Comparison of ENCODE assay signal across 1 cellular context in genomic region chr9:109117856-109118801, GRCh38.
TF ChIP-seq lines count a peak whose summit lies in the region.

No MANE protein-coding gene starts in this region.

TF ChIP-seq in HEK293, 187 proteins besides CTCF, POLR2A, EP300 and RAD21 (continued from another document and continues in another):
- TF ChIP-seq, protein P1, sequence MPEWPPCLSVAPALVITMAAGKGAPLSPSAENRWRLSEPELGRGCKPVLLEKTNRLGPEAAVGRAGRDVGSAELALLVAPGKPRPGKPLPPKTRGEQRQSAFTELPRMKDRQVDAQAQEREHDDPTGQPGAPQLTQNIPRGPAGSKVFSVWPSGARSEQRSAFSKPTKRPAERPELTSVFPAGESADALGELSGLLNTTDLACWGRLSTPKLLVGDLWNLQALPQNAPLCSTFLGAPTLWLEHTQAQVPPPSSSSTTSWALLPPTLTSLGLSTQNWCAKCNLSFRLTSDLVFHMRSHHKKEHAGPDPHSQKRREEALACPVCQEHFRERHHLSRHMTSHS (tag by site-specific recombination; IDR thresholded peaks at IDR 0.05) = no peak
- TF ChIP-seq, protein P2, sequence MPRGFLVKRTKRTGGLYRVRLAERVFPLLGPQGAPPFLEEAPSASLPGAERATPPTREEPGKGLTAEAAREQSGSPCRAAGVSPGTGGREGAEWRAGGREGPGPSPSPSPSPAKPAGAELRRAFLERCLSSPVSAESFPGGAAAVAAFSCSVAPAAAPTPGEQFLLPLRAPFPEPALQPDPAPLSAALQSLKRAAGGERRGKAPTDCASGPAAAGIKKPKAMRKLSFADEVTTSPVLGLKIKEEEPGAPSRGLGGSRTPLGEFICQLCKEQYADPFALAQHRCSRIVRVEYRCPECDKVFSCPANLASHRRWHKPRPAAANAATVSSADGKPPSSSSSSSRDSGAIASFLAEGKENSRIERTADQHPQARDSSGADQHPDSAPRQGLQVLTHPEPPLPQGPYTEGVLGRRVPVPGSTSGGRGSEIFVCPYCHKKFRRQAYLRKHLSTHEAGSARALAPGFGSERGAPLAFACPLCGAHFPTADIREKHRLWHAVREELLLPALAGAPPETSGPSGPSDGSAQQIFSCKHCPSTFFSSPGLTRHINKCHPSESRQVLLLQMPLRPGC (tag by site-specific recombination; IDR thresholded peaks at IDR 0.05) = peak; percentile 82; the same call in 1 of the 2 replicates
- TF ChIP-seq ZNF830 (tag by site-specific recombination; IDR thresholded peaks at IDR 0.05; ENCODE audit: low read depth) = no peak
- no peak for TF ChIP-seq ZNF354C (tag by site-specific recombination; IDR thresholded peaks at IDR 0.05; ENCODE audit: borderline replicate concordance, low read depth)
- TF ChIP-seq ZNF521 (tag by site-specific recombination; IDR thresholded peaks at IDR 0.05) = no peak
- no peak for TF ChIP-seq ZNF266 (tag by site-specific recombination; IDR thresholded peaks at IDR 0.05; ENCODE audit: low read depth)
- peak; percentile 53; the same call in 1 of the 2 replicates for TF ChIP-seq FEZF1 (tag by site-specific recombination; IDR thresholded peaks at IDR 0.05)
- TF ChIP-seq KLF8 (tag by site-specific recombination; IDR thresholded peaks at IDR 0.05) = 0 out of 2 replicates have a peak, but pooled peaks have one; percentile 43
- TF ChIP-seq, protein P3, sequence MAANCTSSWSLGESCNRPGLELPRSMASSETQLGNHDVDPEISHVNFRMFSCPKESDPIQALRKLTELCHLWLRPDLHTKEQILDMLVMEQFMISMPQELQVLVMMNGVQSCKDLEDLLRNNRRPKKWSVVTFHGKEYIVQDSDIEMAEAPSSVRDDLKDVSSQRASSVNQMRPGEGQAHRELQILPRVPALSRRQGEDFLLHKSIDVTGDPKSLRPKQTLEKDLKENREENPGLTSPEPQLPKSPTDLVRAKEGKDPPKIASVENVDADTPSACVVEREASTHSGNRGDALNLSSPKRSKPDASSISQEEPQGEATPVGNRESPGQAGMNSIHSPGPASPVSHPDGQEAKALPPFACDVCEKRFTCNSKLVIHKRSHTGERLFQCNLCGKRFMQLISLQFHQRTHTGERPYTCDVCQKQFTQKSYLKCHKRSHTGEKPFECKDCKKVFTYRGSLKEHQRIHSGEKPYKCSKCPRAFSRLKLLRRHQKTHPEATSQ (tag by site-specific recombination; IDR thresholded peaks at IDR 0.05) = no peak
- no peak for TF ChIP-seq SP3 (tag by site-specific recombination; IDR thresholded peaks at IDR 0.05)
- TF ChIP-seq ZNF558 (tag by site-specific recombination; IDR thresholded peaks at IDR 0.05) = peak; percentile 13; the same call in 1 of the 2 replicates
- TF ChIP-seq WT1 (tag by site-specific recombination; IDR thresholded peaks at IDR 0.05) = 0 out of 2 replicates have a peak, but pooled peaks have one; percentile 26
- no peak for TF ChIP-seq ZNF280D (tag by site-specific recombination; IDR thresholded peaks at IDR 0.05)
- TF ChIP-seq ZNF324 (tag by site-specific recombination; IDR thresholded peaks at IDR 0.05) = peak; percentile 47; the same call in 1 of the 2 replicates
- TF ChIP-seq ZNF555 (tag by site-specific recombination; conservative IDR thresholded peaks at IDR 0.05) = no peak
- TF ChIP-seq ZSCAN18 (tag by site-specific recombination; IDR thresholded peaks at IDR 0.05) = no peak
- no peak for TF ChIP-seq ZNF837 (tag by site-specific recombination; IDR thresholded peaks at IDR 0.05)
- TF ChIP-seq, protein P4, sequence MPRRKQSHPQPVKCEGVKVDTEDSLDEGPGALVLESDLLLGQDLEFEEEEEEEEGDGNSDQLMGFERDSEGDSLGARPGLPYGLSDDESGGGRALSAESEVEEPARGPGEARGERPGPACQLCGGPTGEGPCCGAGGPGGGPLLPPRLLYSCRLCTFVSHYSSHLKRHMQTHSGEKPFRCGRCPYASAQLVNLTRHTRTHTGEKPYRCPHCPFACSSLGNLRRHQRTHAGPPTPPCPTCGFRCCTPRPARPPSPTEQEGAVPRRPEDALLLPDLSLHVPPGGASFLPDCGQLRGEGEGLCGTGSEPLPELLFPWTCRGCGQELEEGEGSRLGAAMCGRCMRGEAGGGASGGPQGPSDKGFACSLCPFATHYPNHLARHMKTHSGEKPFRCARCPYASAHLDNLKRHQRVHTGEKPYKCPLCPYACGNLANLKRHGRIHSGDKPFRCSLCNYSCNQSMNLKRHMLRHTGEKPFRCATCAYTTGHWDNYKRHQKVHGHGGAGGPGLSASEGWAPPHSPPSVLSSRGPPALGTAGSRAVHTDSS (tag by site-specific recombination; IDR thresholded peaks at IDR 0.05) = no peak
- TF ChIP-seq GLI2 (tag by site-specific recombination; IDR thresholded peaks at IDR 0.05; ENCODE audit: borderline replicate concordance, low read depth) = peak; percentile 32
- no peak for TF ChIP-seq ZNF121 (tag by site-specific recombination; IDR thresholded peaks at IDR 0.05)
- peak; percentile 72; the same call in 1 of the 2 replicates for TF ChIP-seq HIC1 (tag by site-specific recombination; IDR thresholded peaks at IDR 0.05)
- TF ChIP-seq ZNF311 (tag by site-specific recombination; IDR thresholded peaks at IDR 0.05; ENCODE audit: borderline replicate concordance) = no peak
- no peak for TF ChIP-seq ZNF350 (tag by site-specific recombination; IDR thresholded peaks at IDR 0.05)
- no peak; the same call in 1 of the 2 replicates for TF ChIP-seq SCRT1 (tag by site-specific recombination; IDR thresholded peaks at IDR 0.05; ENCODE audit: borderline replicate concordance)
- TF ChIP-seq ZNF223 (tag by site-specific recombination; IDR thresholded peaks at IDR 0.05) = no peak
- no peak for TF ChIP-seq PRDM1 (tag by site-specific recombination; IDR thresholded peaks at IDR 0.05)
- no peak for TF ChIP-seq ZNF561 (tag by site-specific recombination; IDR thresholded peaks at IDR 0.05; ENCODE audit: borderline replicate concordance)
- no peak for TF ChIP-seq ZNF585B (tag by site-specific recombination; IDR thresholded peaks at IDR 0.05)
- TF ChIP-seq ZNF366 (tag by site-specific recombination; conservative IDR thresholded peaks at IDR 0.05) = peak; percentile 91
- no peak for TF ChIP-seq ZNF621 (tag by site-specific recombination; IDR thresholded peaks at IDR 0.05)
- TF ChIP-seq ZBTB20 (tag by site-specific recombination; IDR thresholded peaks at IDR 0.05) = peak; percentile 59
- peak; percentile 80 for TF ChIP-seq ZEB2 (tag by site-specific recombination; IDR thresholded peaks at IDR 0.05)
- TF ChIP-seq KLF10 (tag by site-specific recombination; IDR thresholded peaks at IDR 0.05) = peak; percentile 63
- TF ChIP-seq ZNF701 (tag by site-specific recombination; IDR thresholded peaks at IDR 0.05) = no peak
- TF ChIP-seq, protein P5, sequence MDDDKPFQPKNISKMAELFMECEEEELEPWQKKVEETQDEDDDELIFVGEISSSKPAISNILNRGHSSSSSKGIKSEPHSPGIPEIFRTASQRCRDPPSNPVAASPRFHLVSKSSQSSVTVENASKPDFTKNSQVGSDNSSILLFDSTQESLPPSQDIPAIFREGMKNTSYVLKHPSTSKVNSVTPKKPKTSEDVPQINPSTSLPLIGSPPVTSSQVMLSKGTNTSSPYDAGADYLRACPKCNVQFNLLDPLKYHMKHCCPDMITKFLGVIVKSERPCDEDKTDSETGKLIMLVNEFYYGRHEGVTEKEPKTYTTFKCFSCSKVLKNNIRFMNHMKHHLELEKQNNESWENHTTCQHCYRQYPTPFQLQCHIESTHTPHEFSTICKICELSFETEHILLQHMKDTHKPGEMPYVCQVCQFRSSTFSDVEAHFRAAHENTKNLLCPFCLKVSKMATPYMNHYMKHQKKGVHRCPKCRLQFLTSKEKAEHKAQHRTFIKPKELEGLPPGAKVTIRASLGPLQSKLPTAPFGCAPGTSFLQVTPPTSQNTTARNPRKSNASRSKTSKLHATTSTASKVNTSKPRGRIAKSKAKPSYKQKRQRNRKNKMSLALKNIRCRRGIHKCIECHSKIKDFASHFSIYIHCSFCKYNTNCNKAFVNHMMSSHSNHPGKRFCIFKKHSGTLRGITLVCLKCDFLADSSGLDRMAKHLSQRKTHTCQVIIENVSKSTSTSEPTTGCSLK (tag by site-specific recombination; IDR thresholded peaks at IDR 0.05) = no peak
- TF ChIP-seq ZNF423 (tag by site-specific recombination; IDR thresholded peaks at IDR 0.05) = no peak
- no peak for TF ChIP-seq ZNF626 (tag by site-specific recombination; IDR thresholded peaks at IDR 0.05)
- TF ChIP-seq ZNF530 (tag by site-specific recombination; IDR thresholded peaks at IDR 0.05; ENCODE audit: low read depth) = no peak
- TF ChIP-seq MYNN (tag by site-specific recombination; IDR thresholded peaks at IDR 0.05; ENCODE audit: borderline replicate concordance) = no peak
- TF ChIP-seq, protein P6, sequence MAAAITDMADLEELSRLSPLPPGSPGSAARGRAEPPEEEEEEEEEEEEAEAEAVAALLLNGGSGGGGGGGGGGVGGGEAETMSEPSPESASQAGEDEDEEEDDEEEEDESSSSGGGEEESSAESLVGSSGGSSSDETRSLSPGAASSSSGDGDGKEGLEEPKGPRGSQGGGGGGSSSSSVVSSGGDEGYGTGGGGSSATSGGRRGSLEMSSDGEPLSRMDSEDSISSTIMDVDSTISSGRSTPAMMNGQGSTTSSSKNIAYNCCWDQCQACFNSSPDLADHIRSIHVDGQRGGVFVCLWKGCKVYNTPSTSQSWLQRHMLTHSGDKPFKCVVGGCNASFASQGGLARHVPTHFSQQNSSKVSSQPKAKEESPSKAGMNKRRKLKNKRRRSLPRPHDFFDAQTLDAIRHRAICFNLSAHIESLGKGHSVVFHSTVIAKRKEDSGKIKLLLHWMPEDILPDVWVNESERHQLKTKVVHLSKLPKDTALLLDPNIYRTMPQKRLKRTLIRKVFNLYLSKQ (tag by site-specific recombination; IDR thresholded peaks at IDR 0.05; ENCODE audit: borderline replicate concordance) = no peak
- TF ChIP-seq ZFP37 (tag by site-specific recombination; IDR thresholded peaks at IDR 0.05) = 0 out of 2 replicates have a peak, but pooled peaks have one; percentile 21
- TF ChIP-seq ZBTB21 (tag by site-specific recombination; IDR thresholded peaks at IDR 0.05) = peak; percentile 60
- no peak for TF ChIP-seq ZNF19 (tag by site-specific recombination; IDR thresholded peaks at IDR 0.05; ENCODE audit: low read depth)
- TF ChIP-seq ZNF132 (tag by site-specific recombination; IDR thresholded peaks at IDR 0.05; ENCODE audit: borderline replicate concordance) = no peak
- no peak for TF ChIP-seq ZNF23 (tag by site-specific recombination; IDR thresholded peaks at IDR 0.05; ENCODE audit: borderline replicate concordance)
- TF ChIP-seq, protein P7, sequence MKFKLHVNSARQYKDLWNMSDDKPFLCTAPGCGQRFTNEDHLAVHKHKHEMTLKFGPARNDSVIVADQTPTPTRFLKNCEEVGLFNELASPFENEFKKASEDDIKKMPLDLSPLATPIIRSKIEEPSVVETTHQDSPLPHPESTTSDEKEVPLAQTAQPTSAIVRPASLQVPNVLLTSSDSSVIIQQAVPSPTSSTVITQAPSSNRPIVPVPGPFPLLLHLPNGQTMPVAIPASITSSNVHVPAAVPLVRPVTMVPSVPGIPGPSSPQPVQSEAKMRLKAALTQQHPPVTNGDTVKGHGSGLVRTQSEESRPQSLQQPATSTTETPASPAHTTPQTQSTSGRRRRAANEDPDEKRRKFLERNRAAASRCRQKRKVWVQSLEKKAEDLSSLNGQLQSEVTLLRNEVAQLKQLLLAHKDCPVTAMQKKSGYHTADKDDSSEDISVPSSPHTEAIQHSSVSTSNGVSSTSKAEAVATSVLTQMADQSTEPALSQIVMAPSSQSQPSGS (tag by site-specific recombination; IDR thresholded peaks at IDR 0.05; ENCODE audit: low read depth) = peak; percentile 84
- no peak for TF ChIP-seq ZNF133 (tag by site-specific recombination; IDR thresholded peaks at IDR 0.05)
- peak; percentile 78; the same call in 1 of the 2 replicates for TF ChIP-seq ZSCAN23 (tag by site-specific recombination; IDR thresholded peaks at IDR 0.05)
